In the genomic region with DNA sequence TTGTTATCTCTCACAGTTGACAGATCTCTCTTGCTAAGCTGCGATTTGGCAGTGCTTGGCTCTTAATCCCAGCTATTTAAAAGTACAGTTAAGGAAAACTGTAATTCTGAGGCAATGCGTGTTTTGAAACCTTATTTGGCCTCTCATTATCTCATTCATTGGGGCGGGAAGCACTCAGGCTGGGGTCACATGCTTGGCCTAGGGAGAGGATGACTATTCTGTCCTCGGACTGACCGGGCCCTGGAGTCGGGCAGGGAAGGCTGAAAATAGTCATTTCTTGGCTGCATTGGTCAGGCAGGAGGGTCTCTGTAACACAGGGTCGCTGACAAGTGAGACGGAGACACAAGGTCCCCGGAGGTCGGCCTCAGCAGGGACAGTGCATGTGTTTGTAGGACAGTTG, we compare ENCODE assay signal across 17 cellular contexts. TPM values are rescaled to one million over a fixed set of nuclear protein-coding genes. Genes with fewer than 3 reads are reported as not detected.
DNase-seq lines count a peak whose midpoint lies in the region; ATAC-seq and TF ChIP-seq lines count a peak whose summit lies in the region.
"Had no signal": no experiment of that assay in that cellular context is flagged by ENCODE, and none has a peak within 500 bp of the region (broad histone marks: within the 10 kb centered on the region; RNA-seq: fewer than 3 reads in every experiment).

No MANE protein-coding gene starts in this region.

- H3K9me3 ChIP-seq in right cardiac atrium (ENCODE audit: control insufficient read depth, low read length) (no peaks in the 10 kb centered on the region), parathyroid adenoma (ENCODE audit: control insufficient read depth, low read length) (no peaks in the 10 kb centered on the region)
- H3K9me3 ChIP-seq: thyroid gland had no signal

- H3K4me2 ChIP-seq in parathyroid adenoma (ENCODE audit: low read length) = no peak overlapping the region

- intact Hi-C loops in right cardiac atrium (cut with DNase I) = no loop called here

- H2AFZ ChIP-seq in ACC112 (ENCODE audit: low read length, unreplicated experiment) (peak overlapping the region; percentile 85), parathyroid adenoma (peak overlapping the region; percentile 59)

- H3K27ac ChIP-seq in ACC112 (ENCODE audit: low read depth, low read length) = peak overlapping the region; percentile 40; the same call in 1 of the 2 replicates
- H3K27ac ChIP-seq in right cardiac atrium (ENCODE audit: low read length) = no peak overlapping the region
- H3K27ac ChIP-seq in parathyroid adenoma = no peak overlapping the region
- H3K27ac ChIP-seq: SK-N-MC, thyroid gland had no signal

- no peak for TF ChIP-seq CTCF in parathyroid adenoma (IDR thresholded peaks at IDR 0.05)

- H3K79me2 ChIP-seq in ACC112 (ENCODE audit: control insufficient read depth, insufficient read depth, low read length, unreplicated experiment) = no peaks in the 10 kb centered on the region
- H3K79me2 ChIP-seq in parathyroid adenoma = no peaks in the 10 kb centered on the region

- no peak overlapping the region for H3K9ac ChIP-seq in parathyroid adenoma

- ATAC-seq in right cardiac atrium = peak; percentile 82 to 93
- no peak for ATAC-seq in GM21619 (IDR thresholded peaks at IDR 0.05; ENCODE audit: unreplicated experiment)
- ATAC-seq: activated T-cell treated with anti-CD3 and anti-CD28 coated beads, Interleukin-2, amount 50 U/mL, for 72 hours had no signal

- DNase-seq in amniotic epithelial cell (ENCODE audit: low read depth) (peak; percentile 98), right cardiac atrium (peak; percentile 51 to 68 (median 61)), NCI-H2171 (lab: John Stamatoyannopoulos, UW) (no peak), NCI-H2196 treated with DMSO at 0.1 percent for 48 hours (lab: John Stamatoyannopoulos, UW; ENCODE audit: unreplicated experiment) (no peak), NCI-H446 (lab: John Stamatoyannopoulos, UW) (no peak)
- DNase-seq: activated CD4-positive, alpha-beta T cell treated with anti-CD3 and anti-CD28 coated beads, Interleukin-2, amount 50 U/mL, for 48 hours; activated naive CD8-positive, alpha-beta T cell treated with anti-CD3 and anti-CD28 coated beads, Interleukin-2, amount 10 ng/mL, durations not matched to agents 7 days and 5 days; activated T-cell treated with anti-CD3 and anti-CD28 coated beads, Interleukin-2, amount 50 U/mL, for 72 hours; CD4-positive, alpha-beta memory T cell; DND-41; NCI-H1694; NCI-H524; thyroid gland had no signal

- WGBS in right cardiac atrium = 26% methylated on average over 10 of the region's 10 CpGs

- no peaks in the 10 kb centered on the region for H3K36me3 ChIP-seq in ACC112 (ENCODE audit: insufficient read depth, low read length)
- H3K36me3 ChIP-seq in parathyroid adenoma (ENCODE audit: control insufficient read depth, insufficient read depth, low read length) = no peaks in the 10 kb centered on the region
- H3K36me3 ChIP-seq: thyroid gland had no signal

- H3K4me1 ChIP-seq in ACC112 (ENCODE audit: control insufficient read depth, insufficient read depth, low read length, unreplicated experiment) (peaks cover 9% of the 10 kb centered on the region), right cardiac atrium (ENCODE audit: control insufficient read depth, insufficient read depth, low read length) (peaks cover 2% of the 10 kb centered on the region), parathyroid adenoma (peaks cover 5% of the 10 kb centered on the region)
- H3K4me1 ChIP-seq: thyroid gland had no signal

- H3K27me3 ChIP-seq in ACC112 (ENCODE audit: insufficient read depth, low read length) = no peaks in the 10 kb centered on the region
- no peaks in the 10 kb centered on the region for H3K27me3 ChIP-seq in right cardiac atrium (ENCODE audit: control insufficient read depth, insufficient read depth)
- no peaks in the 10 kb centered on the region for H3K27me3 ChIP-seq in parathyroid adenoma (ENCODE audit: control insufficient read depth, insufficient read depth, low read length)
- H3K27me3 ChIP-seq: thyroid gland had no signal

- H3K4me3 ChIP-seq in ACC112 (ENCODE audit: low read depth, low read length) (no peak overlapping the region), right cardiac atrium (ENCODE audit: low read length) (no peak overlapping the region), parathyroid adenoma (ENCODE audit: low read depth, low read length) (no peak overlapping the region)
- H3K4me3 ChIP-seq: SK-N-MC, thyroid gland had no signal

RNA-seq across cellular contexts. Expression of a gene that starts 20.2 kb away (rescaled TPM):
- 1 to 10 TPM; 6.4 to 8.4 (median 7.3) TPM for total RNA-seq in right cardiac atrium
- 3.8 TPM for polyA plus RNA-seq in right cardiac atrium

Comparison
In these comparisons a context has a peak if more than half of its experiments do, and no peak if none do; other contexts are left out.
1. DNase-seq: peak in amniotic epithelial cell (single experiment) and right cardiac atrium (3 of 3); none in NCI-H2171 (single experiment), NCI-H2196 treated with DMSO at 0.1 percent for 48 hours (single experiment) and NCI-H446 (0 of 2).